8 cellular contexts compared by ENCODE assay signal in the genomic region with DNA sequence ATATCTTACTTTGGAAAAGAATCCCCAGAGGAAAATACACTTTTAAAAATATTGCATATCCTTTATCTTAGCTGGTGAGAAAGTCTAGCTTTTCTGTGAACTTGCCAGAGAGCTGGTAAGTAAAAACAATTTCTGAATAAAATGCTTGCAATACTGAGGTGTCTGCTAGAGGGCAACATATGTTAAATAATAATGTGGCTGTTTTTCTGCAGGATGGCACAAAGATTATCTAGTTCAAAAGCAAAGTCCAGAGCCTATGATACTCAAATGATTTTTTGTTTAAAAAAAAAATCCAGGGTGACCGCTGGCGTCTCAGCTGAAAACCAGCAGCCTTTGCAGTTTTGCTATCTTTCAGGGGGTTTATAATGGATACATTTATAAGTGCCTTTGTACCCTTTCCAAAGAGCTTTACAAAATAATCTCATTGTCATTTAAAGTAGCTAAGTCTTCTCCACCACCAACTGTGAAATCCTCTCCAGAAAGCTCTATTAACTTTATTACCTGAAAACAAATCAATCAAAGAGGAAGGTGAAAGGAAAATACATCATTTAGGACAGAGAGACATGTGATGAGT.
A peak's percentile ranks its signal among the peaks of the same experiment; 100 is the strongest.
DNase-seq lines count a peak whose midpoint lies in the region; ATAC-seq and TF ChIP-seq lines count a peak whose summit lies in the region.

No MANE protein-coding gene starts in this region.

- ATAC-seq in natural killer cell (no peak), GM21786 (IDR thresholded peaks at IDR 0.05; ENCODE audit: unreplicated experiment) (no peak), HG02588 (IDR thresholded peaks at IDR 0.05; ENCODE audit: unreplicated experiment) (no peak), GM18858 (IDR thresholded peaks at IDR 0.05; ENCODE audit: unreplicated experiment) (no peak)
- no peak for ATAC-seq in natural killer cell treated with Interleukin-12 subunit alpha and Interleukin-12 subunit beta and Interleukin-15 and Interleukin-18, amount 100 ng/mL, for 72 hours

- peak; percentile 23 for TF ChIP-seq CTCF in natural killer cell (IDR thresholded peaks at IDR 0.05)
- peak; percentile 21 for TF ChIP-seq CTCF in osteoblast (IDR thresholded peaks at IDR 0.05; ENCODE audit: extremely low read depth, low read depth, low read length)

- H3K27me3 Mint-ChIP-seq in natural killer cell (ENCODE audit: low read depth in 2 of 2) = peaks cover 11 to 25% of the 10 kb centered on the region in 2 donors
- peaks cover 4 to 21% of the 10 kb centered on the region in 2 donors for H3K27me3 Mint-ChIP-seq in natural killer cell treated with Interleukin-12 subunit alpha and Interleukin-12 subunit beta and Interleukin-15 and Interleukin-18, amount 100 ng/mL, for 72 hours

- no peaks in the 10 kb centered on the region for H3K4me1 Mint-ChIP-seq in natural killer cell
- H3K4me1 Mint-ChIP-seq in natural killer cell treated with Interleukin-12 subunit alpha and Interleukin-12 subunit beta and Interleukin-15 and Interleukin-18, amount 100 ng/mL, for 72 hours (ENCODE audit: low read depth in 2 of 2) = no peaks in the 10 kb centered on the region

- H3K4me1 ChIP-seq in osteoblast (ENCODE audit: insufficient read depth, low read length) = no peaks in the 10 kb centered on the region

- H3K4me2 ChIP-seq in osteoblast (ENCODE audit: insufficient read depth, low read length) = no peak overlapping the region

- no peaks in the 10 kb centered on the region for H3K36me3 Mint-ChIP-seq in natural killer cell
- no peaks in the 10 kb centered on the region for H3K36me3 Mint-ChIP-seq in natural killer cell treated with Interleukin-12 subunit alpha and Interleukin-12 subunit beta and Interleukin-15 and Interleukin-18, amount 100 ng/mL, for 72 hours

- no peaks in the 10 kb centered on the region for H3K27me3 ChIP-seq in osteoblast (ENCODE audit: insufficient read depth, low read length)

- intact Hi-C loops in natural killer cell (cut with micrococcal nuclease) = loop anchor here (5.0 kb wide), 1 partner anchor 421 kb away; no protein-coding TSS in a partner anchor

- no peak overlapping the region for H3K4me3 Mint-ChIP-seq in natural killer cell
- H3K4me3 Mint-ChIP-seq in natural killer cell treated with Interleukin-12 subunit alpha and Interleukin-12 subunit beta and Interleukin-15 and Interleukin-18, amount 100 ng/mL, for 72 hours = no peak overlapping the region

- H4K20me1 ChIP-seq in osteoblast (ENCODE audit: insufficient read depth, low read length) = no peaks in the 10 kb centered on the region

- H2AFZ ChIP-seq in osteoblast (ENCODE audit: low read length) = no peak overlapping the region

- no peaks in the 10 kb centered on the region for H3K79me2 ChIP-seq in osteoblast (ENCODE audit: insufficient read depth, low read length)

- DNase-seq in natural killer cell (no peak), NCI-H748 (lab: John Stamatoyannopoulos, UW; ENCODE audit: unreplicated experiment) (peak; percentile 75), dermis microvascular lymphatic vessel endothelial cell (ENCODE audit: low read depth in 2 of 2) (peak; percentile 31 to 52), osteoblast (ENCODE audit: insufficient read length, low spot score, missing footprints) (no peak)
- DNase-seq in natural killer cell treated with Interleukin-12 subunit alpha and Interleukin-12 subunit beta and Interleukin-15 and Interleukin-18, amount 100 ng/mL, for 72 hours (ENCODE audit: low spot score) = no peak

- no peak overlapping the region for H3K4me3 ChIP-seq in osteoblast (ENCODE audit: insufficient read depth, low read length)

- no peaks in the 10 kb centered on the region for H3K9me3 Mint-ChIP-seq in natural killer cell
- H3K9me3 Mint-ChIP-seq in natural killer cell treated with Interleukin-12 subunit alpha and Interleukin-12 subunit beta and Interleukin-15 and Interleukin-18, amount 100 ng/mL, for 72 hours = no peaks in the 10 kb centered on the region

- H3K27ac ChIP-seq in osteoblast (ENCODE audit: low read depth, low read length) = no peak overlapping the region

- H3K36me3 ChIP-seq in osteoblast (ENCODE audit: insufficient read depth, low read length) = no peaks in the 10 kb centered on the region

- no peak overlapping the region for H3K27ac Mint-ChIP-seq in natural killer cell
- H3K27ac Mint-ChIP-seq in natural killer cell treated with Interleukin-12 subunit alpha and Interleukin-12 subunit beta and Interleukin-15 and Interleukin-18, amount 100 ng/mL, for 72 hours = no peak overlapping the region

- H3K9me3 ChIP-seq in osteoblast (ENCODE audit: low read depth, low read length) = no peaks in the 10 kb centered on the region

Comparison
In these comparisons a context has a peak if more than half of its experiments do, and no peak if none do; other contexts are left out.
1. DNase-seq: peak in NCI-H748 (single experiment) and dermis microvascular lymphatic vessel endothelial cell (2 of 2); none in natural killer cell (single experiment), natural killer cell treated with Interleukin-12 subunit alpha and Interleukin-12 subunit beta and Interleukin-15 and Interleukin-18, amount 100 ng/mL, for 72 hours (single experiment) and osteoblast (single experiment).